Comparison of ENCODE assay signal across 23 cellular contexts in the genomic region with DNA sequence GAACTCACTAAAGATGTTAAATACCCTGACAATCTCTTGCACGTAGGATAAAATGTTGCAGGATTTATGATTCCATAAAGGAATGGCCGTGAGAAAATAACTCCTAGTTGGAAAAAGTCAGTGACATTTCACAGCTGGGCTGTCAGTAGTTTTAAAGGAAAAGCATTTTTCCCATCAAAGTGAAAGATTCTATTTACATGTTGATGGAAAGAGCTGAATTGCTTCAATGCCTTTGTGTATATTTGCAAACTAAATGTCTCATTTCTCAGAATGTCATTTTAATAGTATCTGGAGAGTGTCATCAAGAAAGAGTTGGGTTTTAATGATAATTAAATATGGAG. TPM values are rescaled to one million over a fixed set of nuclear protein-coding genes. Genes with fewer than 3 reads are reported as not detected.
A peak's percentile ranks its signal among the peaks of the same experiment; 100 is the strongest.
DNase-seq lines count a peak whose midpoint lies in the region; ATAC-seq, FAIRE-seq and TF ChIP-seq lines count a peak whose summit lies in the region.
"Had no signal": no experiment of that assay in that cellular context is flagged by ENCODE, and none has a peak within 500 bp of the region (broad histone marks: within the 10 kb centered on the region; RNA-seq: fewer than 3 reads in every experiment).

No MANE protein-coding gene starts in this region.

- H3K4me1 ChIP-seq in DND-41 (ENCODE audit: insufficient read depth, low read length) (peaks cover 69% of the 10 kb centered on the region), psoas muscle (peaks cover 46% of the 10 kb centered on the region)
- H3K4me1 ChIP-seq: Caco-2 had no signal

- H3K36me3 ChIP-seq in DND-41 (ENCODE audit: insufficient read depth, low read length) (peaks cover 48% of the 10 kb centered on the region), psoas muscle (ENCODE audit: insufficient read depth in 1 of 2, low read depth in 1 of 2) (peaks cover 0 to 9% of the 10 kb centered on the region in 2 donors)
- H3K36me3 ChIP-seq: cardiac muscle cell, thoracic aorta had no signal

- H3K9me3 Mint-ChIP-seq in CD14-positive monocyte = no peaks in the 10 kb centered on the region
- H3K9me3 Mint-ChIP-seq in central memory CD8-positive, alpha-beta T cell = no peaks in the 10 kb centered on the region
- H3K9me3 Mint-ChIP-seq: naive thymus-derived CD4-positive, alpha-beta T cell; stimulated activated memory B cell treated with anti-CD40 and anti-IgM and Interleukin-4, amounts not matched to agents 10 μg/mL and 1 μg/mL and 100 μg/mL, for 72 hours had no signal

- peak overlapping the region; percentile 86 to 99 (median 92) for H3K27ac Mint-ChIP-seq in CD14-positive monocyte
- H3K27ac Mint-ChIP-seq in central memory CD8-positive, alpha-beta T cell (ENCODE audit: low read depth) = peak overlapping the region; percentile 6
- H3K27ac Mint-ChIP-seq: stimulated activated memory B cell treated with anti-CD40 and anti-IgM and Interleukin-4, amounts not matched to agents 10 μg/mL and 1 μg/mL and 100 μg/mL, for 72 hours had no signal

- 41 to 67% (median 54%) methylated on average over 2 of the region's 2 CpGs for WGBS in psoas muscle, 3 donors

- H3K27me3 ChIP-seq in DND-41 (ENCODE audit: insufficient read depth, low read length, poor library complexity) (no peaks in the 10 kb centered on the region), psoas muscle (ENCODE audit: insufficient read depth in 3 of 3, low read length in 2 of 3) (no peaks in the 10 kb centered on the region)

- FAIRE-seq in urothelium cell line (lab: Jason Lieb, UNC) = no peak
- FAIRE-seq: kidney had no signal

- no peak overlapping the region for H3K9ac ChIP-seq in DND-41 (ENCODE audit: low read depth, low read length)

- H3K9me3 ChIP-seq in DND-41 (ENCODE audit: insufficient read depth, low read length, severe bottlenecking) (no peaks in the 10 kb centered on the region), psoas muscle (no peaks in the 10 kb centered on the region)
- H3K9me3 ChIP-seq: Caco-2, thoracic aorta had no signal

- H4K20me1 ChIP-seq in DND-41 (ENCODE audit: insufficient read depth, low read length) = no peaks in the 10 kb centered on the region

- no peak for TF ChIP-seq CTCF in CD14-positive monocyte (IDR thresholded peaks at IDR 0.05)
- TF ChIP-seq CTCF in DND-41 (IDR thresholded peaks at IDR 0.05; ENCODE audit: borderline replicate concordance, extremely low read depth, low read length, poor library complexity, severe bottlenecking) = no peak
- TF ChIP-seq CTCF in psoas muscle (IDR thresholded peaks at IDR 0.05) = no peak

- H3K27me3 Mint-ChIP-seq in CD14-positive monocyte (ENCODE audit: low read depth in 3 of 3) = peaks cover 0 to 4% (median 3%) of the 10 kb centered on the region in 3 donors
- no peaks in the 10 kb centered on the region for H3K27me3 Mint-ChIP-seq in central memory CD8-positive, alpha-beta T cell
- H3K27me3 Mint-ChIP-seq: naive thymus-derived CD4-positive, alpha-beta T cell; stimulated activated memory B cell treated with anti-CD40 and anti-IgM and Interleukin-4, amounts not matched to agents 10 μg/mL and 1 μg/mL and 100 μg/mL, for 72 hours had no signal

- DNase-seq in CD14-positive monocyte (ENCODE audit: low spot score) (no peak), DND-41 (no peak), psoas muscle (no peak), urothelium cell line (ENCODE audit: low spot score) (no peak)
- no peak for DNase-seq in central memory CD8-positive, alpha-beta T cell (ENCODE audit: low spot score in 2 of 2)
- DNase-seq in stimulated activated CD4-positive, alpha-beta T cell treated with anti-CD3 and anti-CD28 coated beads, Interleukin-15, amount 100 ng/mL, for 24 hours = no peak
- DNase-seq: activated CD4-positive, CD25-positive, alpha-beta regulatory T cell; activated effector memory CD4-positive, alpha-beta T cell treated with Interleukin-2 at 50 U/mL for 16 hours; Caco-2; erythroblast; foreskin melanocyte; mesendoderm; naive thymus-derived CD4-positive, alpha-beta T cell; NCI-H1417 treated with DMSO at 0.1 percent for 48 hours; NCI-H510A treated with DMSO at 0.1 percent for 48 hours; RPMI8226; T-helper 9 cell had no signal

- peaks cover 61% of the 10 kb centered on the region for H3K4me1 Mint-ChIP-seq in CD14-positive monocyte
- peaks cover 87% of the 10 kb centered on the region for H3K4me1 Mint-ChIP-seq in central memory CD8-positive, alpha-beta T cell

- H3K4me3 ChIP-seq in DND-41 (ENCODE audit: low read depth in 1 of 2, low read length in 2 of 2) (no peak overlapping the region), psoas muscle (no peak overlapping the region)
- H3K4me3 ChIP-seq: cardiac muscle cell, thoracic aorta had no signal

- intact Hi-C loops in CD14-positive monocyte (cut with micrococcal nuclease) = no loop called here
- intact Hi-C loops in psoas muscle (cut with DNase I) = loop anchor here in 1 of 2 donors (5.0 kb wide), 1 partner anchor 36 kb away; the partner anchor contains the start of gene MBP

- H2AFZ ChIP-seq in DND-41 (ENCODE audit: low read depth, low read length) = no peak overlapping the region

- no peak overlapping the region for H3K4me2 ChIP-seq in DND-41 (ENCODE audit: insufficient read depth, low read length)

- H3K27ac ChIP-seq in DND-41 (ENCODE audit: low read length) (peak overlapping the region; percentile 60; the same call in 1 of the 2 replicates), psoas muscle (peak overlapping the region; percentile 77)
- H3K27ac ChIP-seq: cardiac muscle cell, thoracic aorta had no signal

- ATAC-seq in DND-41 (ENCODE audit: insufficient read depth, low read depth) (no peak), psoas muscle (no peak), GM21381 (IDR thresholded peaks at IDR 0.05; ENCODE audit: unreplicated experiment) (no peak)
- ATAC-seq in central memory CD8-positive, alpha-beta T cell (replicated peaks; ENCODE audit: extremely low read depth, poor library complexity, severe bottlenecking) = no peak
- ATAC-seq: SK-N-SH treated with all-trans-retinoic acid at 6 μM for 48 hours; stimulated activated memory B cell treated with anti-CD40 and anti-IgM and Interleukin-4, amounts not matched to agents 10 μg/mL and 1 μg/mL and 100 μg/mL, for 72 hours had no signal

- H3K79me2 ChIP-seq in DND-41 (ENCODE audit: insufficient read depth, low read length) = peaks cover 83% of the 10 kb centered on the region

- H3K36me3 Mint-ChIP-seq in CD14-positive monocyte = peaks cover 78 to 85% of the 10 kb centered on the region in 2 donors
- H3K36me3 Mint-ChIP-seq in central memory CD8-positive, alpha-beta T cell (ENCODE audit: insufficient read depth) = peaks cover 47% of the 10 kb centered on the region

- no peak overlapping the region for H3K4me3 Mint-ChIP-seq in CD14-positive monocyte
- peak overlapping the region; percentile 65 for H3K4me3 Mint-ChIP-seq in central memory CD8-positive, alpha-beta T cell
- H3K4me3 Mint-ChIP-seq: stimulated activated memory B cell treated with anti-CD40 and anti-IgM and Interleukin-4, amounts not matched to agents 10 μg/mL and 1 μg/mL and 100 μg/mL, for 72 hours had no signal

RNA-seq across cellular contexts. Expression of gene MBP, which starts 36.6 kb away (rescaled TPM):
- polyA plus RNA-seq in CD14-positive monocyte (10 to 100 TPM; 50.4 to 81.0 TPM), psoas muscle (10 to 100 TPM; 16.4 to 43.9 (median 40.8) TPM)
- total RNA-seq in psoas muscle = 10 to 100 TPM; 51.6 to 88.2 (median 78.6) TPM
